ENCODE assay signal across 19 cellular contexts in the genomic region with DNA sequence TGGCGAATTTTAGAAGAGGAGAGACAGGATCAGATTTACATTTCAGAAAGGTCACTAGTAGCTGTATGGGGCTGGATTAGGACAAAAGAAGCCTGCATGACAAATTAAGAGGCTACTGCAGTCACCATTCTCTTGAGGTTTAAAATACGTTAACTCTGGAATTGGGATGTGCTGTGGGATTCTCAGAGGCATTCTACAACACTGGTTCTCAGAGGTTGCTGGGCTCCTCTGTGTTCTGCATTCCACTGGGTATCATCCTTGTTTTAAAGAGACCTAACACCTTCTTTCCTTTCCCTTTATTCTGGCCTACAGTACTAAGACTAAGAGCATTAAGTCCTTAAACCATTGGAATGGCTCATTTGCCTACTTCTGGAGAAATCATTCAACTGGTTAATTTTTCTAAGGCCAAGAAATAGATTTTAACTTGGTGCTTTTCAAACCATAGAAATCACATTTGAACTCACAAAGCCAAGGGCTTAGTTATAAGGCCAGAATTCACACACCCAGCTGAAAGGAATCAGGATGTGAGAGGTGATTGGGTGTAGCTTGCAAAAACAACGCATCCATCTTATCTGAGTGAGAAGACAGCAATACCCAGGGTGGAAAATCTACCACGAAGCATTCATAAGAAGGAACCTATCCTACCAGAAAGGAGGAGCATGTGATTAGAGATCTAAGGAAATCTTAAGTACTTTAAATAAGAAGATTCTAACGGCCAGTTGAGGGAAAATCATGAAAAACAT.
DNase-seq lines count a peak whose midpoint lies in the region; ATAC-seq, FAIRE-seq and TF ChIP-seq lines count a peak whose summit lies in the region.
"Had no signal": no experiment of that assay in that cellular context is flagged by ENCODE, and none has a peak within 500 bp of the region (broad histone marks: within the 10 kb centered on the region; RNA-seq: fewer than 3 reads in every experiment).

No MANE protein-coding gene starts in this region.

- H3K27me3 ChIP-seq in upper lobe of left lung, result no peaks in the 10 kb centered on the region
- H3K27me3 ChIP-seq: BLaER1 had no signal

- H3K9me3 ChIP-seq in T-helper 17 cell (ENCODE audit: control insufficient read depth, low read length, poor library complexity, severe bottlenecking), result no peaks in the 10 kb centered on the region
- H3K9me3 ChIP-seq in upper lobe of left lung, result no peaks in the 10 kb centered on the region
- H3K9me3 ChIP-seq: A549, BLaER1 had no signal

- H3K4me3 Mint-ChIP-seq in T-helper 17 cell, result no peak overlapping the region
- H3K4me3 Mint-ChIP-seq: CD14-positive monocyte; CD4-positive, alpha-beta memory T cell had no signal

- no peaks in the 10 kb centered on the region for H3K27me3 Mint-ChIP-seq in T-helper 17 cell
- H3K27me3 Mint-ChIP-seq: CD4-positive, alpha-beta memory T cell had no signal

- H3K4me1 Mint-ChIP-seq in T-helper 17 cell, result peaks cover 3% of the 10 kb centered on the region
- H3K4me1 Mint-ChIP-seq: CD14-positive monocyte; CD4-positive, alpha-beta memory T cell had no signal

- no peak for TF ChIP-seq EP300 in upper lobe of left lung (IDR thresholded peaks at IDR 0.05)

- H3K4me1 ChIP-seq in upper lobe of left lung, result no peaks in the 10 kb centered on the region
- H3K4me1 ChIP-seq: A549 had no signal

- WGBS in upper lobe of left lung, 2 donors, result 88% methylated on average over 5 of the region's 5 CpGs

- H3K4me3 ChIP-seq in fibroblast of the aortic adventitia (ENCODE audit: low read depth, low read length) (no peak overlapping the region), upper lobe of left lung (no peak overlapping the region)
- H3K4me3 ChIP-seq: A549, BLaER1, GM12878, GM23248 had no signal

- H3K27ac Mint-ChIP-seq in T-helper 17 cell, result peak overlapping the region; percentile 29
- H3K27ac Mint-ChIP-seq: CD14-positive monocyte had no signal

- intact Hi-C loops in sciatic nerve (cut with DNase I), result no loop called here

- ATAC-seq in T-helper 17 cell (no peak), sciatic nerve (peak; percentile 55), HG02623 (IDR thresholded peaks at IDR 0.05; ENCODE audit: unreplicated experiment) (no peak), GM21619 (IDR thresholded peaks at IDR 0.05; ENCODE audit: unreplicated experiment) (no peak), upper lobe of left lung (ENCODE audit: low FRiP score in 2 of 2) (no peak)
- ATAC-seq: A549, GM12878 had no signal

- H3K27ac ChIP-seq in upper lobe of left lung, result no peak overlapping the region
- H3K27ac ChIP-seq: 22Rv1, A549, BLaER1, GM23248 had no signal

- DNase-seq in GM12891 (ENCODE audit: insufficient read length, low spot score), result no peak
- DNase-seq in T-helper 17 cell, result no peak
- DNase-seq in fibroblast of the aortic adventitia (ENCODE audit: low read depth), result peak; percentile 6
- DNase-seq in sciatic nerve (ENCODE audit: low spot score), result no peak
- no peak for DNase-seq in upper lobe of left lung
- DNase-seq: CD4-positive, alpha-beta memory T cell; DMS153; DMS79; GF-D8; GM23248; H9; KG1 had no signal

- TF ChIP-seq POLR2A in GM12891 (IDR thresholded peaks at IDR 0.05; ENCODE audit: low read depth, low read length) (no peak), upper lobe of left lung (IDR thresholded peaks at IDR 0.05) (no peak)

- H3K36me3 Mint-ChIP-seq in T-helper 17 cell (ENCODE audit: low read depth), result peaks cover 10% of the 10 kb centered on the region

- peak; percentile 56 for FAIRE-seq in GM12891 (lab: Jason Lieb, UNC)
- FAIRE-seq: A549, GM12878 had no signal

- no peaks in the 10 kb centered on the region for H3K36me3 ChIP-seq in upper lobe of left lung

- no peak for TF ChIP-seq CTCF in fibroblast of the aortic adventitia (IDR thresholded peaks at IDR 0.05; ENCODE audit: insufficient read depth, low read length)
- no peak for TF ChIP-seq CTCF in upper lobe of left lung (IDR thresholded peaks at IDR 0.05)

TF ChIP-seq in GM12891, 5 proteins besides CTCF, POLR2A, EP300 and RAD21:
- no peak for TF ChIP-seq POU2F2 (IDR thresholded peaks at IDR 0.05; ENCODE audit: low read depth, low read length)
- no peak for TF ChIP-seq POLR2AphosphoS5 (IDR thresholded peaks at IDR 0.05; ENCODE audit: low read depth, low read length)
- TF ChIP-seq TAF1 (IDR thresholded peaks at IDR 0.05; ENCODE audit: low read depth, low read length), result no peak
- TF ChIP-seq SPI1 (IDR thresholded peaks at IDR 0.05; ENCODE audit: low read depth, low read length), result no peak
- TF ChIP-seq PAX5 (IDR thresholded peaks at IDR 0.05; ENCODE audit: insufficient read depth, low read length, severe bottlenecking), result no peak
TF ChIP-seq in GM12891: peak in this region for 0.
